25 cellular contexts compared by ENCODE assay signal in genomic region chr10:69816536-69816935, GRCh38. TPM values are rescaled to one million over a fixed set of nuclear protein-coding genes. Genes with fewer than 3 reads are reported as not detected.
DNase-seq lines count a peak whose midpoint lies in the region; ATAC-seq and TF ChIP-seq lines count a peak whose summit lies in the region.
"Had no signal": no experiment of that assay in that cellular context is flagged by ENCODE, and none has a peak within 500 bp of the region (broad histone marks: within the 10 kb centered on the region; RNA-seq: fewer than 3 reads in every experiment).

No MANE protein-coding gene starts in this region.

- H3K27me3 Mint-ChIP-seq in endothelial cell (ENCODE audit: unreplicated experiment) = peaks cover 16% of the 10 kb centered on the region
- H3K27me3 Mint-ChIP-seq: CD4-positive, alpha-beta T cell had no signal

- H3K4me3 ChIP-seq in trophoblast cell (ENCODE audit: low read depth, low read length) (peak overlapping the region; percentile 4), A673 (ENCODE audit: low read depth, low read length, poor library complexity, severe bottlenecking) (no peak overlapping the region)
- H3K4me3 ChIP-seq: HAP-1, prostate gland, suprapubic skin had no signal

- H3K4me2 ChIP-seq in trophoblast cell (ENCODE audit: low read length) = no peak overlapping the region

- no peak overlapping the region for H3K9ac ChIP-seq in trophoblast cell (ENCODE audit: low read length)

- no peak overlapping the region for H3K23ac ChIP-seq in trophoblast cell (ENCODE audit: low read length)

- H4K12ac ChIP-seq in trophoblast cell (ENCODE audit: low read depth, low read length) = no peak overlapping the region

- DNase-seq in ELR (ENCODE audit: low read depth) (peak; percentile 31), MV-4-11 (lab: John Stamatoyannopoulos, UW) (peak; percentile 40), endothelial cell (ENCODE audit: low spot score) (no peak), trophoblast cell (no peak), A673 (ENCODE audit: low spot score) (no peak)
- DNase-seq: activated CD4-positive, CD25-positive, alpha-beta regulatory T cell; activated naive CD4-positive, alpha-beta T cell treated with anti-CD3 and anti-CD28 coated beads, Interleukin-2, amount 50 U/mL, for 16 hours; amygdala; CD4-positive, alpha-beta T cell; effector CD8-positive, alpha-beta T cell; head of caudate nucleus; NCI-H1436; NCI-H345; NCI-H748 treated with DMSO at 0.1 percent for 48 hours; SHP77; stimulated activated CD4-positive, alpha-beta T cell treated with anti-CD3 and anti-CD28 coated beads, Interleukin-4, amount 100 ng/mL, for 4 hours; stimulated activated naive B cell treated with anti-CD40 and anti-IgM and Interleukin-4, amounts not matched to agents 10 μg/mL and 1 μg/mL and 100 μg/mL, for 72 hours had no signal

- H3K27ac Mint-ChIP-seq in endothelial cell (ENCODE audit: unreplicated experiment) = peak overlapping the region; percentile 19
- H3K27ac Mint-ChIP-seq: activated T-helper 1 cell treated with anti-CD3 and anti-CD28 coated beads, Interleukin-12 subunit alpha, Interleukin-12 subunit beta, Interleukin-2, Interleukin-4 antibody, amounts not matched to agents 30 ng/mL and 10 ng/mL and 1 ng/mL, durations not matched to agents 14 hours and 24 hours and 36 hours; CD4-positive, alpha-beta T cell; memory B cell had no signal

- POLR2A ChIA-PET in A673 (lab: Charles Lee; ENCODE audit: low non-redundant PET) = no interaction called here

- H3K27ac ChIP-seq in trophoblast cell (ENCODE audit: low read depth, low read length) (no peak overlapping the region), A673 (ENCODE audit: low read depth, low read length, poor library complexity, severe bottlenecking) (no peak overlapping the region)
- H3K27ac ChIP-seq: prostate gland, suprapubic skin had no signal

- H2BK12ac ChIP-seq in trophoblast cell (ENCODE audit: low read length) = no peak overlapping the region

- no peak overlapping the region for H3K14ac ChIP-seq in trophoblast cell (ENCODE audit: low read length)

- CTCF ChIA-PET in A673 (lab: Charles Lee) = no interaction called here

- peaks cover 6% of the 10 kb centered on the region for H3K9me3 Mint-ChIP-seq in endothelial cell (ENCODE audit: unreplicated experiment)
- H3K9me3 Mint-ChIP-seq: CD4-positive, alpha-beta T cell had no signal

- no peak overlapping the region for H4K91ac ChIP-seq in trophoblast cell (ENCODE audit: low read depth, low read length)

- no peak overlapping the region for H2AFZ ChIP-seq in trophoblast cell (ENCODE audit: insufficient read depth, low read length, poor library complexity)

- TF ChIP-seq CTCF in endothelial cell (IDR thresholded peaks at IDR 0.05; ENCODE audit: unreplicated experiment) (no peak), A673 (conservative IDR thresholded peaks at IDR 0.05; ENCODE audit: low read depth, low read length) (no peak)

- ATAC-seq in GM21447 (IDR thresholded peaks at IDR 0.05; ENCODE audit: unreplicated experiment) = no peak
- ATAC-seq in HG03460 (IDR thresholded peaks at IDR 0.05; ENCODE audit: unreplicated experiment) = no peak
- ATAC-seq: sciatic nerve had no signal

- no peak overlapping the region for H3K18ac ChIP-seq in trophoblast cell (ENCODE audit: low read length)

- H3K4me3 Mint-ChIP-seq in endothelial cell (ENCODE audit: unreplicated experiment) = peak overlapping the region; percentile 8
- H3K4me3 Mint-ChIP-seq: activated T-helper 1 cell treated with anti-CD3 and anti-CD28 coated beads, Interleukin-12 subunit alpha, Interleukin-12 subunit beta, Interleukin-2, Interleukin-4 antibody, amounts not matched to agents 30 ng/mL and 10 ng/mL and 1 ng/mL, durations not matched to agents 14 hours and 24 hours and 36 hours; CD4-positive, alpha-beta T cell; memory B cell; stimulated activated naive B cell treated with anti-CD40 and anti-IgM and Interleukin-4, amounts not matched to agents 10 μg/mL and 1 μg/mL and 100 μg/mL, for 72 hours had no signal

- H3K27me3 ChIP-seq in trophoblast cell (ENCODE audit: insufficient read depth, low read length) (no peaks in the 10 kb centered on the region), A673 (replicated peaks; ENCODE audit: insufficient read depth, low read depth, low read length, poor library complexity) (no peaks in the 10 kb centered on the region)
- H3K27me3 ChIP-seq: suprapubic skin had no signal

- peaks cover 31% of the 10 kb centered on the region for H3K36me3 Mint-ChIP-seq in endothelial cell (ENCODE audit: low read depth, unreplicated experiment)
- H3K36me3 Mint-ChIP-seq: memory B cell had no signal

- no peaks in the 10 kb centered on the region for H3K79me1 ChIP-seq in trophoblast cell (ENCODE audit: low read length)

- H3K4me1 ChIP-seq in trophoblast cell (ENCODE audit: control insufficient read depth in 1 of 2, insufficient read depth in 2 of 2, low read length in 2 of 2) (no peaks in the 10 kb centered on the region), A673 (ENCODE audit: insufficient read depth, low read length, poor library complexity, severe bottlenecking) (no peaks in the 10 kb centered on the region)
- H3K4me1 ChIP-seq: HAP-1, prostate gland, suprapubic skin had no signal

- H2BK120ac ChIP-seq in trophoblast cell (ENCODE audit: insufficient read depth, low read length, poor library complexity) = no peak overlapping the region

- H2BK5ac ChIP-seq in trophoblast cell (ENCODE audit: low read depth, low read length, poor library complexity) = no peak overlapping the region

- H3K4me1 Mint-ChIP-seq in endothelial cell (ENCODE audit: unreplicated experiment) = peaks cover 47% of the 10 kb centered on the region

- H3K36me3 ChIP-seq in trophoblast cell (ENCODE audit: control insufficient read depth in 1 of 2, insufficient read depth in 2 of 2, low read length in 2 of 2) = no peaks in the 10 kb centered on the region
- H3K36me3 ChIP-seq in A673 (ENCODE audit: insufficient read depth, low read length, poor library complexity, severe bottlenecking) = no peaks in the 10 kb centered on the region
- H3K36me3 ChIP-seq: HAP-1, prostate gland, suprapubic skin had no signal

- no TSS peak for BruUV-seq in A673 (replicated peaks; lab: Mats Ljungman, UMichigan)

- H4K8ac ChIP-seq in trophoblast cell (ENCODE audit: low read depth, low read length) = no peak overlapping the region

- no peaks in the 10 kb centered on the region for H3K79me2 ChIP-seq in trophoblast cell (ENCODE audit: control insufficient read depth, insufficient read depth, low read length, poor library complexity)

- H2AK5ac ChIP-seq in trophoblast cell (ENCODE audit: low read length) = no peak overlapping the region

- no peak overlapping the region for H3K4ac ChIP-seq in trophoblast cell (ENCODE audit: low read depth, low read length)

- WGBS in trophoblast cell (ENCODE audit: extremely low coverage, insufficient coverage, insufficient read length) = no CpG with 5 or more reads among the region's 5 CpGs

- H3K9me3 ChIP-seq in trophoblast cell (ENCODE audit: insufficient read depth, low read depth, low read length) (peaks cover 3% of the 10 kb centered on the region), A673 (ENCODE audit: low read depth, low read length, poor library complexity, severe bottlenecking) (no peaks in the 10 kb centered on the region)
- H3K9me3 ChIP-seq: HAP-1, prostate gland, suprapubic skin had no signal

- intact Hi-C loops in A673 (cut with micrococcal nuclease; ENCODE audit: unreplicated experiment) = no loop called here

RNA-seq across cellular contexts. Expression of gene COL13A1, which starts 14.8 kb away (rescaled TPM):
- total RNA-seq in endothelial cell (ENCODE audit: unreplicated experiment) = 22.6 TPM
- polyA plus RNA-seq in trophoblast cell (2013) = 0.03 and 0.04 TPM in 2 replicates
- 2.0 and 3.0 TPM in 2 replicates for total RNA-seq in A673 (2021)
- total RNA-seq: activated T-helper 1 cell treated with anti-CD3 and anti-CD28 coated beads, Interleukin-12 subunit alpha, Interleukin-12 subunit beta, Interleukin-2, Interleukin-4 antibody, amounts not matched to agents 30 ng/mL and 10 ng/mL and 1 ng/mL, durations not matched to agents 14 hours and 24 hours and 36 hours; CD4-positive, alpha-beta T cell had no signal

Comparison
In these comparisons a context has a peak if more than half of its experiments do, and no peak if none do; other contexts are left out.
1. DNase-seq: peak in ELR (single experiment) and MV-4-11 (single experiment); none in endothelial cell (single experiment), trophoblast cell (0 of 2) and A673 (single experiment).